ENCODE assay signal across 8 cellular contexts in the genomic region with DNA sequence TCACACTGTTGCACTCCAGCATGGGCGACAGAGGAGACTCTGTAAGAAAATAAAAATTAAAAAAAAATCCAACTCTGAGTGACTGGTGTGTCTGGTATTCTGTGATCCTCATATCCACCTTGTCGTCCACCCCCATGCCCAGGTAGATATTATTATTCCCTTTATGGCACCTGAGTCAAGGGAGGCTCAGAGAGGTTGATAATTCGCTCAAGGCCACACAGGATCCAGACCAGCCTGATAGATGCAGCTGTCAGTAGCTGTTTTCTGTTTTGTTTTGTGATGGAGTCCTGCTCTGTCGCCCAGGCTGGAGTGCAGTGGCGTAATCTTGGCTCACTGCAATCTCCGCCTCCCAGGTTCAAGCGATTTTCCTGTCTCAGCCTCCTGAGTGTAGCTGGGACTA.
"Had no signal": no experiment of that assay in that cellular context is flagged by ENCODE, and none has a peak within 500 bp of the region (broad histone marks: within the 10 kb centered on the region; RNA-seq: fewer than 3 reads in every experiment).

No MANE protein-coding gene starts in this region.

- H3K4me2 ChIP-seq: KMS-11 had no signal

- DNase-seq: IMR-90, Karpas-422, KBM-7, KG1 had no signal

- H3K27ac ChIP-seq: HL-60, KMS-11 had no signal

- H3K4me1 Mint-ChIP-seq: IgD-negative memory B cell had no signal

- H3K9ac ChIP-seq: KMS-11 had no signal

- H3K27ac Mint-ChIP-seq: IgD-negative memory B cell had no signal

- H3K36me3 Mint-ChIP-seq: IgD-negative memory B cell had no signal

- H3K4me3 Mint-ChIP-seq: IgD-negative memory B cell had no signal

- FAIRE-seq: HTR-8/SVneo had no signal
